21 cellular contexts compared by ENCODE assay signal in genomic region chr11:114832532-114833125, GRCh38.
DNase-seq lines count a peak whose midpoint lies in the region; ATAC-seq and TF ChIP-seq lines count a peak whose summit lies in the region.
"Had no signal": no experiment of that assay in that cellular context is flagged by ENCODE, and none has a peak within 500 bp of the region (broad histone marks: within the 10 kb centered on the region; RNA-seq: fewer than 3 reads in every experiment).

No MANE protein-coding gene starts in this region.

- H3K27ac Mint-ChIP-seq in GM23338 = no peak overlapping the region
- H3K27ac Mint-ChIP-seq: immature natural killer cell; stimulated activated naive CD8-positive, alpha-beta T cell treated with anti-CD3 and anti-CD28 coated beads, Interleukin-15, amount 100 ng/mL, for 72 hours; type B pancreatic cell had no signal

- no peaks in the 10 kb centered on the region for H3K36me3 Mint-ChIP-seq in GM23338 (ENCODE audit: low read depth)
- H3K36me3 Mint-ChIP-seq: immature natural killer cell, type B pancreatic cell had no signal

- no peak overlapping the region for H2AFZ ChIP-seq in GM23338

- intact Hi-C loops in left lung (cut with DNase I) = no loop called here

- H3K27ac ChIP-seq in GM23338 (ENCODE audit: low read depth) = no peak overlapping the region
- no peak overlapping the region for H3K27ac ChIP-seq in left lung
- no peak overlapping the region for H3K27ac ChIP-seq in tibial nerve
- H3K27ac ChIP-seq: esophagus muscularis mucosa, Peyer's patch, sigmoid colon had no signal

- H3K79me2 ChIP-seq in GM23338 (replicated peaks; ENCODE audit: insufficient read depth) = no peaks in the 10 kb centered on the region

- H3K4me1 ChIP-seq in GM23338 (ENCODE audit: insufficient read depth) (peaks cover 24% of the 10 kb centered on the region), left lung (no peaks in the 10 kb centered on the region), tibial nerve (no peaks in the 10 kb centered on the region)
- H3K4me1 ChIP-seq: esophagus muscularis mucosa, HAP-1, Peyer's patch, sigmoid colon had no signal

- peaks cover 2% of the 10 kb centered on the region for H3K27me3 Mint-ChIP-seq in GM23338 (ENCODE audit: insufficient read depth, low read depth, poor library complexity)
- H3K27me3 Mint-ChIP-seq: stimulated activated naive CD8-positive, alpha-beta T cell treated with anti-CD3 and anti-CD28 coated beads, Interleukin-15, amount 100 ng/mL, for 72 hours; type B pancreatic cell had no signal

- TF ChIP-seq POLR2A in tibial nerve (IDR thresholded peaks at IDR 0.05) = no peak

- H3K9me3 Mint-ChIP-seq in GM23338 = no peaks in the 10 kb centered on the region
- H3K9me3 Mint-ChIP-seq: stimulated activated naive CD8-positive, alpha-beta T cell treated with anti-CD3 and anti-CD28 coated beads, Interleukin-15, amount 100 ng/mL, for 72 hours; type B pancreatic cell had no signal

- H3K4me3 Mint-ChIP-seq in GM23338 = no peak overlapping the region; the same call in 2 of the 3 replicates
- H3K4me3 Mint-ChIP-seq: immature natural killer cell; stimulated activated naive CD8-positive, alpha-beta T cell treated with anti-CD3 and anti-CD28 coated beads, Interleukin-15, amount 100 ng/mL, for 72 hours; type B pancreatic cell had no signal

- ATAC-seq in GM23338 (peak; percentile 59), left lung (peak; percentile 93), GM21447 (IDR thresholded peaks at IDR 0.05; ENCODE audit: unreplicated experiment) (no peak), GM19397 (IDR thresholded peaks at IDR 0.05; ENCODE audit: unreplicated experiment) (no peak)
- ATAC-seq: K562; SK-N-SH treated with all-trans-retinoic acid at 6 μM for 48 hours; stimulated activated naive CD8-positive, alpha-beta T cell treated with anti-CD3 and anti-CD28 coated beads, Interleukin-15, amount 100 ng/mL, for 72 hours had no signal

- no peak for TF ChIP-seq EP300 in tibial nerve (IDR thresholded peaks at IDR 0.05)

- H3K4me1 Mint-ChIP-seq in GM23338 = peaks cover 3% of the 10 kb centered on the region; the same call in 1 of the 3 replicates
- H3K4me1 Mint-ChIP-seq: immature natural killer cell; stimulated activated naive CD8-positive, alpha-beta T cell treated with anti-CD3 and anti-CD28 coated beads, Interleukin-15, amount 100 ng/mL, for 72 hours had no signal

- peak overlapping the region; percentile 48 for H3K4me2 ChIP-seq in GM23338

- no peaks in the 10 kb centered on the region for H3K9me3 ChIP-seq in left lung
- H3K9me3 ChIP-seq in tibial nerve = no peaks in the 10 kb centered on the region
- H3K9me3 ChIP-seq: esophagus muscularis mucosa, HAP-1, Peyer's patch, sigmoid colon had no signal

- no peaks in the 10 kb centered on the region for H3F3A ChIP-seq in GM23338 (replicated peaks; ENCODE audit: low read depth)

- no peaks in the 10 kb centered on the region for H4K20me1 ChIP-seq in GM23338 (replicated peaks; ENCODE audit: insufficient read depth)

- TF ChIP-seq CTCF in GM23338 (conservative IDR thresholded peaks at IDR 0.05; ENCODE audit: low read depth in 2 of 2) (no peak), left lung (IDR thresholded peaks at IDR 0.05) (no peak), tibial nerve (IDR thresholded peaks at IDR 0.05) (no peak)

- peak overlapping the region; percentile 25; the same call in 1 of the 2 replicates for H3K4me3 ChIP-seq in GM23338
- no peak overlapping the region for H3K4me3 ChIP-seq in left lung
- no peak overlapping the region for H3K4me3 ChIP-seq in tibial nerve
- H3K4me3 ChIP-seq: esophagus muscularis mucosa, HAP-1, K562, lung, Peyer's patch, sigmoid colon had no signal

- H3K36me3 ChIP-seq in GM23338 (ENCODE audit: insufficient read depth) = no peaks in the 10 kb centered on the region
- H3K36me3 ChIP-seq in left lung = no peaks in the 10 kb centered on the region
- H3K36me3 ChIP-seq in tibial nerve = no peaks in the 10 kb centered on the region
- H3K36me3 ChIP-seq: esophagus muscularis mucosa, HAP-1, Peyer's patch, sigmoid colon had no signal

- no peaks in the 10 kb centered on the region for H3K9me2 ChIP-seq in GM23338 (ENCODE audit: insufficient read depth)

- DNase-seq in GM23338 (ENCODE audit: low spot score) (peak; percentile 37), NCI-H187 treated with DMSO at 0.1 percent for 48 hours (lab: John Stamatoyannopoulos, UW) (peak; percentile 62), NCI-H526 (lab: John Stamatoyannopoulos, UW) (peak; percentile 18 to 46), left lung (no peak), tibial nerve (ENCODE audit: low spot score in 2 of 2) (no peak), cerebellar cortex (ENCODE audit: low spot score) (no peak)
- DNase-seq: activated CD4-positive, alpha-beta T cell treated with anti-CD3 and anti-CD28 coated beads for 4 hours; activated effector memory CD4-positive, alpha-beta T cell treated with Interleukin-2 at 50 U/mL for 16 hours; central memory CD4-positive, alpha-beta T cell; immature natural killer cell; Peyer's patch; sigmoid colon; stimulated activated naive CD8-positive, alpha-beta T cell treated with anti-CD3 and anti-CD28 coated beads, Interleukin-15, amount 100 ng/mL, for 72 hours had no signal

- H3K27me3 ChIP-seq in GM23338 (ENCODE audit: insufficient read depth) (0 out of 2 replicates have a peak, but pooled peaks cover 5% of the 10 kb centered on the region), left lung (peaks cover 0 to 6% of the 10 kb centered on the region in 2 donors), tibial nerve (no peaks in the 10 kb centered on the region)
- H3K27me3 ChIP-seq: Peyer's patch, sigmoid colon had no signal

- 13 to 15% methylated on average over 6 of the region's 6 CpGs for WGBS in tibial nerve, 2 donors

TF ChIP-seq in GM23338, 12 proteins besides CTCF, POLR2A, EP300 and RAD21:
- TF ChIP-seq ETS1 (IDR thresholded peaks at IDR 0.05) = peak; percentile 30; the same call in 1 of the 2 replicates
- TF ChIP-seq ZNF331 (CRISPR knock-in tag; IDR thresholded peaks at IDR 0.05; ENCODE audit: low read depth) = no peak
- peak; percentile 52; the same call in 1 of the 2 replicates for TF ChIP-seq NANOG (IDR thresholded peaks at IDR 0.05; ENCODE audit: borderline replicate concordance)
TF ChIP-seq in GM23338: peak in this region for 2.

Comparison
In these comparisons a context has a peak if more than half of its experiments do, and no peak if none do; other contexts are left out.
1. ATAC-seq: peak in GM23338 (single experiment) and left lung (single experiment); none in GM21447 (single experiment) and GM19397 (single experiment).
2. DNase-seq: peak in GM23338 (single experiment), NCI-H187 treated with DMSO at 0.1 percent for 48 hours (single experiment) and NCI-H526 (2 of 2); none in left lung (0 of 2), tibial nerve (0 of 2) and cerebellar cortex (single experiment).